In genomic region chr3:46007280-46007679, GRCh38 we compare ENCODE assay signal across 18 cellular contexts. TPM values are rescaled to one million over a fixed set of nuclear protein-coding genes. Genes with fewer than 3 reads are reported as not detected.
DNase-seq lines count a peak whose midpoint lies in the region; ATAC-seq, FAIRE-seq and TF ChIP-seq lines count a peak whose summit lies in the region.
"Had no signal": no experiment of that assay in that cellular context is flagged by ENCODE, and none has a peak within 500 bp of the region (broad histone marks: within the 10 kb centered on the region; RNA-seq: fewer than 3 reads in every experiment).

No MANE protein-coding gene starts in this region.

- H3K9me3 ChIP-seq in SK-N-SH (no peaks in the 10 kb centered on the region), H1 (ENCODE audit: insufficient read depth in 2 of 2, low read depth in 1 of 2, low read length in 1 of 2) (no peaks in the 10 kb centered on the region), sigmoid colon (no peaks in the 10 kb centered on the region), upper lobe of right lung (no peaks in the 10 kb centered on the region), OCI-LY7 (ENCODE audit: low read length) (no peaks in the 10 kb centered on the region)

- POLR2A ChIA-PET in SK-N-SH (lab: Yijun Ruan, JAX) (no interaction called here), H1 (lab: Charles Lee; ENCODE audit: partially characterized antibody) (no interaction called here), OCI-LY7 (lab: Charles Lee) (no interaction called here)

- H4K8ac ChIP-seq in H1 (ENCODE audit: extremely low read depth, insufficient read depth, low read length), result no peak overlapping the region

- DNase-seq in SK-N-SH (no peak), H1 (ENCODE audit: low read depth in 1 of 2, low spot score in 2 of 2) (no peak), sigmoid colon (no peak), upper lobe of right lung (no peak), OCI-LY7 (ENCODE audit: low spot score) (no peak), GF-D8 (lab: John Stamatoyannopoulos, UW) (no peak)
- DNase-seq: DMS79 treated with DMSO at 0.1 percent for 48 hours, H7, NCI-H1417 treated with DMSO at 0.1 percent for 48 hours, NCI-H187 treated with DMSO at 0.1 percent for 48 hours, NCI-H524 treated with DMSO at 0.1 percent for 48 hours had no signal

- no peak overlapping the region for H2AK5ac ChIP-seq in H1 (ENCODE audit: low read depth, low read length)

- no peaks in the 10 kb centered on the region for H3K4me1 ChIP-seq in SK-N-SH (ENCODE audit: control insufficient read depth in 1 of 2, insufficient read depth in 2 of 2, low read depth in 1 of 2, low read length in 1 of 2)
- peaks cover 0 to 4% (median under 1%) of the 10 kb centered on the region in 4 experiments; a peak in 2 of 7 replicates for H3K4me1 ChIP-seq in H1 (replicated peaks in 1 of 4; ENCODE audit: control insufficient read depth in 3 of 4, insufficient read depth in 4 of 4, low read length in 3 of 4)
- H3K4me1 ChIP-seq in sigmoid colon, result peaks cover 0 to 17% (median 12%) of the 10 kb centered on the region in 4 donors
- peaks cover 18% of the 10 kb centered on the region for H3K4me1 ChIP-seq in upper lobe of right lung
- H3K4me1 ChIP-seq in OCI-LY7 (ENCODE audit: insufficient read depth, low read length, poor library complexity, severe bottlenecking), result no peaks in the 10 kb centered on the region

- no peak for TF ChIP-seq EP300 in SK-N-SH (IDR thresholded peaks at IDR 0.05; ENCODE audit: borderline replicate concordance in 1 of 2, low read depth in 1 of 2, low read length in 1 of 2)
- TF ChIP-seq EP300 in H1 (IDR thresholded peaks at IDR 0.05; ENCODE audit: borderline replicate concordance in 1 of 2, low read depth in 2 of 2, low read length in 2 of 2), result no peak
- TF ChIP-seq EP300 in sigmoid colon (IDR thresholded peaks at IDR 0.05), result no peak

- H2BK120ac ChIP-seq in H1 (replicated peaks; ENCODE audit: low read depth, low read length), result no peak overlapping the region

- no peak overlapping the region for H4K91ac ChIP-seq in H1 (replicated peaks; ENCODE audit: insufficient read length, low read length)

- H3K4me3 ChIP-seq in SK-N-SH (ENCODE audit: low read depth in 2 of 2, low read length in 1 of 2), result no peak overlapping the region
- H3K4me3 ChIP-seq in H1 (ENCODE audit: extremely low read depth in 1 of 4, insufficient read depth in 2 of 4, low read depth in 3 of 4, low read length in 4 of 4), result no peak overlapping the region
- H3K4me3 ChIP-seq in sigmoid colon, result no peak overlapping the region
- no peak overlapping the region for H3K4me3 ChIP-seq in upper lobe of right lung
- no peak overlapping the region for H3K4me3 ChIP-seq in OCI-LY7 (ENCODE audit: low read depth, low read length, poor library complexity, severe bottlenecking)

- H3K56ac ChIP-seq in H1 (replicated peaks; ENCODE audit: insufficient read length, low read depth, low read length), result no peak overlapping the region

- H3K23me2 ChIP-seq in H1 (ENCODE audit: low read depth, low read length), result no peaks in the 10 kb centered on the region

- H2BK12ac ChIP-seq in H1 (ENCODE audit: low read depth, low read length), result no peak overlapping the region

- intact Hi-C loops in sigmoid colon (cut with DNase I), result no loop called here
- intact Hi-C loops in upper lobe of right lung (cut with DNase I), result no loop called here
- intact Hi-C loops in OCI-LY7 (cut with micrococcal nuclease; ENCODE audit: unreplicated experiment), result no loop called here

- no peak overlapping the region for H2BK5ac ChIP-seq in H1 (ENCODE audit: low read depth, low read length)

- H3K36me3 ChIP-seq in SK-N-SH (replicated peaks in 1 of 2; ENCODE audit: control insufficient read depth in 1 of 2, insufficient read depth in 2 of 2, low read length in 1 of 2) (no peaks in the 10 kb centered on the region), H1 (ENCODE audit: control insufficient read depth in 2 of 4, insufficient read depth in 4 of 4, low read length in 3 of 4) (no peaks in the 10 kb centered on the region), sigmoid colon (no peaks in the 10 kb centered on the region), upper lobe of right lung (no peaks in the 10 kb centered on the region), OCI-LY7 (ENCODE audit: insufficient read depth, low read length) (no peaks in the 10 kb centered on the region)

- H3K4me2 ChIP-seq in SK-N-SH (no peak overlapping the region), H1 (ENCODE audit: insufficient read depth in 1 of 2, low read depth in 2 of 2, low read length in 2 of 2) (no peak overlapping the region), OCI-LY7 (ENCODE audit: low read length) (no peak overlapping the region)
- H3K4me2 ChIP-seq: KMS-11 had no signal

- no peak for TF ChIP-seq POLR2A in H1 (IDR thresholded peaks at IDR 0.05; ENCODE audit: control extremely low read depth in 1 of 2, low read depth in 2 of 2, low read length in 2 of 2)
- no peak for TF ChIP-seq POLR2A in sigmoid colon (IDR thresholded peaks at IDR 0.05)

- H2BK15ac ChIP-seq in H1 (ENCODE audit: low read length), result no peak overlapping the region

- H3K27me3 ChIP-seq in SK-N-SH (ENCODE audit: insufficient read depth), result peaks cover 7% of the 10 kb centered on the region; the same call in 1 of the 2 replicates
- no peaks in the 10 kb centered on the region for H3K27me3 ChIP-seq in H1 (replicated peaks in 1 of 4; ENCODE audit: control insufficient read depth in 3 of 4, extremely low read depth in 1 of 4, insufficient read depth in 3 of 4, low read length in 3 of 4)
- H3K27me3 ChIP-seq in sigmoid colon, result no peaks in the 10 kb centered on the region
- H3K27me3 ChIP-seq in upper lobe of right lung, result no peaks in the 10 kb centered on the region

- ATAC-seq in SK-N-SH treated with all-trans-retinoic acid at 6 μM for 48 hours (no peak), upper lobe of right lung (no peak), HG03442 (IDR thresholded peaks at IDR 0.05; ENCODE audit: unreplicated experiment) (no peak)

- H3K9me2 ChIP-seq in SK-N-SH (no peaks in the 10 kb centered on the region), OCI-LY7 (ENCODE audit: insufficient read depth, low read length) (no peaks in the 10 kb centered on the region)

- H4K5ac ChIP-seq in H1 (ENCODE audit: insufficient read length, low read depth, low read length), result no peak overlapping the region

- H2BK20ac ChIP-seq in H1 (ENCODE audit: low read length), result no peak overlapping the region

- H3K79me2 ChIP-seq in SK-N-SH (ENCODE audit: insufficient read depth) (no peaks in the 10 kb centered on the region), H1 (ENCODE audit: control insufficient read depth in 1 of 2, insufficient read depth in 2 of 2, low read length in 2 of 2) (no peaks in the 10 kb centered on the region), OCI-LY7 (ENCODE audit: insufficient read depth, low read depth, low read length) (no peaks in the 10 kb centered on the region)

- no peak for FAIRE-seq in H1 (lab: Jason Lieb, UNC)

- TF ChIP-seq RAD21 in SK-N-SH (IDR thresholded peaks at IDR 0.05; ENCODE audit: low read length) (no peak), H1 (IDR thresholded peaks at IDR 0.05 in 1 of 2, conservative IDR thresholded peaks at IDR 0.05 in 1 of 2; ENCODE audit: low read depth in 2 of 2, low read length in 2 of 2) (no peak)

- H2AFZ ChIP-seq in SK-N-SH (ENCODE audit: low read depth), result 0 out of 2 replicates have a peak overlapping the region, but pooled peaks have one; percentile 2
- H2AFZ ChIP-seq in H1 (ENCODE audit: low read length), result no peak overlapping the region
- no peak overlapping the region for H2AFZ ChIP-seq in OCI-LY7 (ENCODE audit: low read length)

- no TSS peak for BruUV-seq in OCI-LY7 (replicated peaks; lab: Mats Ljungman, UMichigan)

- H3K4ac ChIP-seq in H1 (replicated peaks; ENCODE audit: insufficient read length, low read depth, low read length), result no peak overlapping the region

- H3K9ac ChIP-seq in SK-N-SH (no peak overlapping the region), H1 (replicated peaks in 1 of 4; ENCODE audit: extremely low read depth in 1 of 4, low read depth in 3 of 4, low read length in 3 of 4) (no peak overlapping the region)
- H3K9ac ChIP-seq: KMS-11 had no signal

- H4K20me1 ChIP-seq in SK-N-SH (ENCODE audit: insufficient read depth) (no peaks in the 10 kb centered on the region), H1 (replicated peaks in 1 of 2; ENCODE audit: control insufficient read depth in 1 of 2, insufficient read depth in 2 of 2, low read length in 2 of 2) (no peaks in the 10 kb centered on the region), OCI-LY7 (ENCODE audit: insufficient read depth, low read length) (no peaks in the 10 kb centered on the region)

- H3K14ac ChIP-seq in H1 (ENCODE audit: insufficient read length), result no peak overlapping the region

- CTCF ChIA-PET in SK-N-SH (lab: Yijun Ruan, JAX), result interaction anchor here (1.1 kb wide), 1 partner anchor 13 kb away, joined by 3 read pairs; no protein-coding TSS in a partner anchor
- CTCF ChIA-PET in H1 (lab: Charles Lee; ENCODE audit: partially characterized antibody), result no interaction called here
- CTCF ChIA-PET in OCI-LY7 (lab: Charles Lee; ENCODE audit: unreplicated experiment), result no interaction called here

- no peak overlapping the region for H3K23ac ChIP-seq in H1 (ENCODE audit: insufficient read length)

- no peaks in the 10 kb centered on the region for H3F3A ChIP-seq in SK-N-SH (replicated peaks; ENCODE audit: insufficient read depth)

- TF ChIP-seq CTCF in SK-N-SH (IDR thresholded peaks at IDR 0.05) (no peak), H1 (IDR thresholded peaks at IDR 0.05; ENCODE audit: control extremely low read depth in 1 of 3, insufficient read depth in 1 of 3, low read depth in 1 of 3, low read length in 3 of 3) (no peak), sigmoid colon (IDR thresholded peaks at IDR 0.05) (no peak), upper lobe of right lung (IDR thresholded peaks at IDR 0.05) (no peak), OCI-LY7 (conservative IDR thresholded peaks at IDR 0.05; ENCODE audit: low read length) (no peak)

- H3K27ac ChIP-seq in SK-N-SH (ENCODE audit: low read depth in 2 of 2, low read length in 1 of 2) (no peak overlapping the region), H1 (ENCODE audit: low read depth, low read length) (no peak overlapping the region), sigmoid colon (peak overlapping the region; percentile 24 to 64 (median 52)), upper lobe of right lung (peak overlapping the region; percentile 63), OCI-LY7 (ENCODE audit: low read depth, low read length, poor library complexity, severe bottlenecking) (no peak overlapping the region)
- H3K27ac ChIP-seq: 22Rv1, KMS-11 had no signal

- H3K79me1 ChIP-seq in H1 (ENCODE audit: low read depth, low read length), result no peaks in the 10 kb centered on the region

- H3K18ac ChIP-seq in H1 (ENCODE audit: extremely low read depth, low read length), result no peak overlapping the region

RNA-seq across cellular contexts. Expression of gene FYCO1, which starts 11.7 kb away (rescaled TPM):
- polyA plus RNA-seq in SK-N-SH (2012; rRNA removed), result 5.5 and 5.7 TPM in 2 replicates
- 5.2 and 6.2 TPM in 2 replicates for polyA plus RNA-seq in SK-N-SH (2012; cell fraction: cytosol; rRNA removed)
- 7.9 and 9.9 TPM in 2 replicates for polyA plus RNA-seq in SK-N-SH (2012; cell fraction: nucleus; rRNA removed)
- 9.3 and 10.8 TPM in 2 replicates for total RNA-seq in H1 (2021; fragmentation: NEBNext Ultra II Directional; extraction: Animal tissue kit (Norgen Biotek cat#: 25700))
- 4.8 and 6.7 TPM in 2 replicates for polyA plus RNA-seq in H1 (2011; rRNA removed)
- 5.4 TPM for polyA plus RNA-seq in H1 (2011; cell fraction: cytosol; rRNA removed)
- 16.2 TPM for polyA plus RNA-seq in H1 (2011; cell fraction: nucleus; rRNA removed)
- polyA plus RNA-seq in H1 (2012, experiment 1 of 2), result 5.2 to 6.1 TPM (median 5.7 TPM) in 4 replicates
- 1.4 TPM for polyA plus RNA-seq in H1 (2012, experiment 2 of 2)
- 5.1 TPM for polyA plus RNA-seq in H1 (2013, experiment 1 of 2)
- 6.2 TPM for polyA plus RNA-seq in H1 (2013, experiment 2 of 2)
- polyA minus RNA-seq in H1 (2011; rRNA and poly(A)+ RNA removed), result 18.5 and 27.0 TPM in 2 replicates
- 7.9 TPM for polyA minus RNA-seq in H1 (2011; cell fraction: cytosol; rRNA and poly(A)+ RNA removed)
- 22.1 TPM for polyA minus RNA-seq in H1 (2011; cell fraction: nucleus; rRNA and poly(A)+ RNA removed)
- total RNA-seq in sigmoid colon, result 100 to 1,000 TPM in 1 of 4 donors, 10 to 100 TPM in 3; 72.1 to 115 (median 79.2) TPM
- polyA plus RNA-seq in sigmoid colon, result 10 to 100 TPM in 1 of 3 donors, 1 to 10 TPM in 2; 8.4 to 15.0 (median 9.9) TPM
- 47.3 TPM for total RNA-seq in upper lobe of right lung
- total RNA-seq in OCI-LY7 (2014; rRNA removed; shearing (Covaris generic)), result 7.0 and 9.4 TPM in 2 replicates
- 15.2 and 15.9 TPM in 2 replicates for total RNA-seq in OCI-LY7 (2022)

RNA-seq across cellular contexts. Expression of gene XCR1, which starts 20.0 kb away (rescaled TPM):
- not detected in 2 replicates for polyA plus RNA-seq in SK-N-SH (2012; rRNA removed)
- not detected in 2 replicates for polyA plus RNA-seq in SK-N-SH (2012; cell fraction: cytosol; rRNA removed)
- not detected in 2 replicates for polyA plus RNA-seq in SK-N-SH (2012; cell fraction: nucleus; rRNA removed)
- total RNA-seq in H1 (2021; fragmentation: NEBNext Ultra II Directional; extraction: Animal tissue kit (Norgen Biotek cat#: 25700)), result not detected in 2 replicates
- 0.19 and 0.53 TPM in 2 replicates for polyA plus RNA-seq in H1 (2011; rRNA removed)
- polyA plus RNA-seq in H1 (2011; cell fraction: cytosol; rRNA removed), result 0.08 TPM
- 0.66 TPM for polyA plus RNA-seq in H1 (2011; cell fraction: nucleus; rRNA removed)
- 0.11 to 0.33 TPM (median 0.17 TPM) in 4 replicates for polyA plus RNA-seq in H1 (2012, experiment 1 of 2)
- polyA plus RNA-seq in H1 (2012, experiment 2 of 2), result 0.10 TPM
- 0.08 TPM for polyA plus RNA-seq in H1 (2013, experiment 1 of 2)
- polyA plus RNA-seq in H1 (2013, experiment 2 of 2), result 0.09 TPM
- 0.16 and 0.22 TPM in 2 replicates for polyA minus RNA-seq in H1 (2011; rRNA and poly(A)+ RNA removed)
- polyA minus RNA-seq in H1 (2011; cell fraction: cytosol; rRNA and poly(A)+ RNA removed), result not detected
- not detected for polyA minus RNA-seq in H1 (2011; cell fraction: nucleus; rRNA and poly(A)+ RNA removed)
- under 1 TPM in 1 of 4 donors, not detected in 3; under 0.01 TPM for total RNA-seq in sigmoid colon
- polyA plus RNA-seq in sigmoid colon, result 1 to 10 TPM in 1 of 3 donors, not detected in 2; 3.5 TPM
- total RNA-seq in upper lobe of right lung, result 0.26 TPM
- total RNA-seq in OCI-LY7 (2014; rRNA removed; shearing (Covaris generic)), result not detected in 2 replicates
- total RNA-seq in OCI-LY7 (2022), result not detected in 2 replicates
- total RNA-seq: H7, HT-29, M059J had no signal
- polyA plus RNA-seq: AG04450 had no signal

Comparison
In these comparisons a context has a peak if more than half of its experiments do, and no peak if none do; other contexts are left out.
1. H3K27ac ChIP-seq: peak in sigmoid colon (4 of 4) and upper lobe of right lung (single experiment); none in SK-N-SH (0 of 2), H1 (single experiment) and OCI-LY7 (single experiment).